ENCODE assay signal across 16 cellular contexts in genomic region chr6:149403534-149403933, GRCh38. TPM values are rescaled to one million over a fixed set of nuclear protein-coding genes. Genes with fewer than 3 reads are reported as not detected.
DNase-seq lines count a peak whose midpoint lies in the region; ATAC-seq, FAIRE-seq and TF ChIP-seq lines count a peak whose summit lies in the region.
"Had no signal": no experiment of that assay in that cellular context is flagged by ENCODE, and none has a peak within 500 bp of the region (broad histone marks: within the 10 kb centered on the region; RNA-seq: fewer than 3 reads in every experiment).

No MANE protein-coding gene starts in this region.

- no peak overlapping the region for H3K27ac ChIP-seq in HEK293 (ENCODE audit: extremely low read depth, low read depth, low read length)
- H3K27ac ChIP-seq in pancreas, result no peak overlapping the region
- H3K27ac ChIP-seq: Peyer's patch had no signal

- peaks cover 40% of the 10 kb centered on the region for H3K4me1 Mint-ChIP-seq in activated CD4-positive, alpha-beta T cell treated with anti-CD3 and anti-CD28 coated beads, Interleukin-2, amount 10 ng/mL, durations not matched to agents 24 days and 14 days
- peaks cover 59% of the 10 kb centered on the region for H3K4me1 Mint-ChIP-seq in activated T-helper 1 cell treated with anti-CD3 and anti-CD28 coated beads, Interleukin-12 subunit alpha, Interleukin-12 subunit beta, Interleukin-2, Interleukin-4 antibody, amounts not matched to agents 30 ng/mL and 10 ng/mL and 1 ng/mL, durations not matched to agents 14 hours and 24 hours and 36 hours (ENCODE audit: low read depth)

- intact Hi-C loops in activated CD4-positive, alpha-beta T cell treated with anti-CD3 and anti-CD28 coated beads, Interleukin-2, amount 10 ng/mL, durations not matched to agents 24 days and 14 days (cut with micrococcal nuclease), result no loop called here
- intact Hi-C loops in activated T-helper 1 cell treated with anti-CD3 and anti-CD28 coated beads, Interleukin-12 subunit alpha, Interleukin-12 subunit beta, Interleukin-2, Interleukin-4 antibody, amounts not matched to agents 30 ng/mL and 10 ng/mL and 1 ng/mL, durations not matched to agents 14 hours and 24 hours and 36 hours (cut with micrococcal nuclease), result no loop called here
- intact Hi-C loops in pancreas (cut with DNase I), result no loop called here

- H3K27me3 Mint-ChIP-seq in activated CD4-positive, alpha-beta T cell treated with anti-CD3 and anti-CD28 coated beads, Interleukin-2, amount 10 ng/mL, durations not matched to agents 24 days and 14 days, result no peaks in the 10 kb centered on the region
- H3K27me3 Mint-ChIP-seq in activated T-helper 1 cell treated with anti-CD3 and anti-CD28 coated beads, Interleukin-12 subunit alpha, Interleukin-12 subunit beta, Interleukin-2, Interleukin-4 antibody, amounts not matched to agents 30 ng/mL and 10 ng/mL and 1 ng/mL, durations not matched to agents 14 hours and 24 hours and 36 hours (ENCODE audit: insufficient read depth), result no peaks in the 10 kb centered on the region

- H3K36me3 ChIP-seq in HEK293 (ENCODE audit: control insufficient read depth in 2 of 2, insufficient read depth in 1 of 2, low read length in 2 of 2) (peaks cover 33 to 37% of the 10 kb centered on the region in 2 experiments), pancreas (peaks cover 0 to 24% (median 12%) of the 10 kb centered on the region in 3 donors)

- peaks cover 71% of the 10 kb centered on the region for H3K36me3 Mint-ChIP-seq in activated CD4-positive, alpha-beta T cell treated with anti-CD3 and anti-CD28 coated beads, Interleukin-2, amount 10 ng/mL, durations not matched to agents 24 days and 14 days (ENCODE audit: low read depth)
- peaks cover 53% of the 10 kb centered on the region for H3K36me3 Mint-ChIP-seq in activated T-helper 1 cell treated with anti-CD3 and anti-CD28 coated beads, Interleukin-12 subunit alpha, Interleukin-12 subunit beta, Interleukin-2, Interleukin-4 antibody, amounts not matched to agents 30 ng/mL and 10 ng/mL and 1 ng/mL, durations not matched to agents 14 hours and 24 hours and 36 hours (ENCODE audit: low read depth)

- ATAC-seq in esophagus mucosa (peak; percentile 81), pancreas (no peak), GM18520 (IDR thresholded peaks at IDR 0.05; ENCODE audit: unreplicated experiment) (no peak)

- no peak overlapping the region for H3K4me3 ChIP-seq in HEK293 (ENCODE audit: low read depth, low read length)
- no peak overlapping the region for H3K4me3 ChIP-seq in pancreas
- H3K4me3 ChIP-seq: Peyer's patch had no signal

- POLR2A ChIA-PET in HEK293 (lab: Yijun Ruan, JAX), result no interaction called here

- TF ChIP-seq CTCF in HEK293 (tag by site-specific recombination; IDR thresholded peaks at IDR 0.05) (no peak), pancreas (IDR thresholded peaks at IDR 0.05) (no peak)

- no peaks in the 10 kb centered on the region for H3K27me3 ChIP-seq in pancreas
- H3K27me3 ChIP-seq: Peyer's patch had no signal

- H3K9me3 ChIP-seq in HEK293 (ENCODE audit: control insufficient read depth, insufficient read depth, low read depth, low read length) (no peaks in the 10 kb centered on the region), pancreas (no peaks in the 10 kb centered on the region)
- H3K9me3 ChIP-seq: Peyer's patch had no signal

- H3K4me1 ChIP-seq in HEK293 (ENCODE audit: control insufficient read depth, insufficient read depth, low read length) (no peaks in the 10 kb centered on the region), pancreas (no peaks in the 10 kb centered on the region)
- H3K4me1 ChIP-seq: Peyer's patch had no signal

- H3K9me3 Mint-ChIP-seq in activated CD4-positive, alpha-beta T cell treated with anti-CD3 and anti-CD28 coated beads, Interleukin-2, amount 10 ng/mL, durations not matched to agents 24 days and 14 days, result no peaks in the 10 kb centered on the region
- H3K9me3 Mint-ChIP-seq in activated T-helper 1 cell treated with anti-CD3 and anti-CD28 coated beads, Interleukin-12 subunit alpha, Interleukin-12 subunit beta, Interleukin-2, Interleukin-4 antibody, amounts not matched to agents 30 ng/mL and 10 ng/mL and 1 ng/mL, durations not matched to agents 14 hours and 24 hours and 36 hours, result no peaks in the 10 kb centered on the region

- CTCF ChIA-PET in HEK293 (lab: Yijun Ruan, JAX), result no interaction called here

- H3K27ac Mint-ChIP-seq in activated CD4-positive, alpha-beta T cell treated with anti-CD3 and anti-CD28 coated beads, Interleukin-2, amount 10 ng/mL, durations not matched to agents 24 days and 14 days, result peak overlapping the region; percentile 78
- H3K27ac Mint-ChIP-seq in activated T-helper 1 cell treated with anti-CD3 and anti-CD28 coated beads, Interleukin-12 subunit alpha, Interleukin-12 subunit beta, Interleukin-2, Interleukin-4 antibody, amounts not matched to agents 30 ng/mL and 10 ng/mL and 1 ng/mL, durations not matched to agents 14 hours and 24 hours and 36 hours, result peak overlapping the region; percentile 85

- 98 to 100% methylated on average over 3 of the region's 3 CpGs for WGBS in pancreas, 2 donors

- H3K4me3 Mint-ChIP-seq in activated CD4-positive, alpha-beta T cell treated with anti-CD3 and anti-CD28 coated beads, Interleukin-2, amount 10 ng/mL, durations not matched to agents 24 days and 14 days, result no peak overlapping the region
- H3K4me3 Mint-ChIP-seq in activated T-helper 1 cell treated with anti-CD3 and anti-CD28 coated beads, Interleukin-12 subunit alpha, Interleukin-12 subunit beta, Interleukin-2, Interleukin-4 antibody, amounts not matched to agents 30 ng/mL and 10 ng/mL and 1 ng/mL, durations not matched to agents 14 hours and 24 hours and 36 hours, result no peak overlapping the region

- peak; percentile 53 for DNase-seq in activated CD4-positive, alpha-beta T cell treated with anti-CD3 and anti-CD28 coated beads, Interleukin-2, amount 10 ng/mL, durations not matched to agents 24 days and 14 days
- DNase-seq in activated CD4-positive, alpha-beta T cell treated with anti-CD3 and anti-CD28 coated beads, Interleukin-2, amount 50 U/mL, for 48 hours, result no peak
- no peak for DNase-seq in activated T-helper 1 cell treated with anti-CD3 and anti-CD28 coated beads, Interleukin-12 subunit alpha, Interleukin-12 subunit beta, Interleukin-2, Interleukin-4 antibody, amounts not matched to agents 30 ng/mL and 10 ng/mL and 1 ng/mL, durations not matched to agents 14 hours and 24 hours and 36 hours (ENCODE audit: low spot score)
- DNase-seq in frontal cortex (ENCODE audit: low spot score in 2 of 2) (no peak), pancreas (no peak)
- DNase-seq: C1 segment of cervical spinal cord, EL, KBM-7, NCI-H1105 treated with DMSO at 0.1 percent for 48 hours, NCI-H1930, NCI-H510A treated with DMSO at 0.1 percent for 48 hours, Peyer's patch had no signal

- FAIRE-seq in frontal cortex (lab: Jason Lieb, UNC) (no peak), pancreas (lab: Jason Lieb, UNC) (no peak)
- FAIRE-seq: A204.1 had no signal

TF ChIP-seq in HEK293, 187 proteins besides CTCF, POLR2A, EP300 and RAD21:
- TF ChIP-seq WT1 (tag by site-specific recombination; IDR thresholded peaks at IDR 0.05), result no peak
- no peak for TF ChIP-seq ZXDB (tag by site-specific recombination; IDR thresholded peaks at IDR 0.05)
- no peak for TF ChIP-seq IKZF3 (tag by site-specific recombination; IDR thresholded peaks at IDR 0.05)
- TF ChIP-seq ZNF366 (tag by site-specific recombination; conservative IDR thresholded peaks at IDR 0.05), result no peak
- 0 out of 2 replicates have a peak, but pooled peaks have one; percentile 10 for TF ChIP-seq ZNF341 (tag by site-specific recombination; IDR thresholded peaks at IDR 0.05; ENCODE audit: low read depth)
- TF ChIP-seq BCL11A (tag by site-specific recombination; IDR thresholded peaks at IDR 0.05; ENCODE audit: low read depth), result no peak
- TF ChIP-seq BCL11B (tag by site-specific recombination; IDR thresholded peaks at IDR 0.05; ENCODE audit: low read depth), result no peak
- no peak for TF ChIP-seq ZNF394 (tag by site-specific recombination; IDR thresholded peaks at IDR 0.05; ENCODE audit: borderline replicate concordance)
TF ChIP-seq in HEK293: peak in this region for 1.

RNA-seq across cellular contexts. Expression of gene SUMO4, which starts 3.5 kb away (rescaled TPM):
- 10.1 and 10.9 TPM in 2 replicates for total RNA-seq in activated CD4-positive, alpha-beta T cell treated with anti-CD3 and anti-CD28 coated beads, Interleukin-2, amount 10 ng/mL, durations not matched to agents 24 days and 14 days
- 11.6 and 12.0 TPM in 2 replicates for total RNA-seq in activated T-helper 1 cell treated with anti-CD3 and anti-CD28 coated beads, Interleukin-12 subunit alpha, Interleukin-12 subunit beta, Interleukin-2, Interleukin-4 antibody, amounts not matched to agents 30 ng/mL and 10 ng/mL and 1 ng/mL, durations not matched to agents 14 hours and 24 hours and 36 hours
- total RNA-seq in esophagus mucosa (1.1 TPM), frontal cortex (2.4 TPM), pancreas (1 to 10 TPM in 1 of 6 donors, under 1 TPM in 5; 0.28 to 1.5 (median 0.90) TPM)
- polyA plus RNA-seq in pancreas, result under 1 TPM in 1 of 2 donors, not detected in 1; 0.09 TPM
